ENCODE assay signal across 10 cellular contexts in genomic region chr18:63158676-63159291, GRCh38.
DNase-seq lines count a peak whose midpoint lies in the region; ATAC-seq, FAIRE-seq and TF ChIP-seq lines count a peak whose summit lies in the region.
"Had no signal": no experiment of that assay in that cellular context is flagged by ENCODE, and none has a peak within 500 bp of the region (broad histone marks: within the 10 kb centered on the region; RNA-seq: fewer than 3 reads in every experiment).

No MANE protein-coding gene starts in this region.

- no peak overlapping the region for H3K4me2 ChIP-seq in mesendoderm (ENCODE audit: low read length)

- no peaks in the 10 kb centered on the region for H3K9me3 Mint-ChIP-seq in mesothelial cell of epicardium

- H3K4me3 ChIP-seq in mesendoderm (ENCODE audit: low read length): no peak overlapping the region
- no peak overlapping the region for H3K4me3 ChIP-seq in ovary
- H3K4me3 ChIP-seq: pancreas, SJSA1 had no signal

- peak; percentile 9 for ATAC-seq in GM21786 (IDR thresholded peaks at IDR 0.05; ENCODE audit: unreplicated experiment)
- ATAC-seq in activated CD4-positive, CD25-positive, alpha-beta regulatory T cell treated with anti-CD3 and anti-CD28 coated beads, Interleukin-2, amount 50 U/mL, for 24 hours: peak; percentile 16 to 19
- ATAC-seq in GM21737 (IDR thresholded peaks at IDR 0.05; ENCODE audit: unreplicated experiment): no peak
- ATAC-seq: pancreas had no signal

- no peaks in the 10 kb centered on the region for H3K27me3 ChIP-seq in mesendoderm (ENCODE audit: insufficient read depth, low read length, poor library complexity)
- no peaks in the 10 kb centered on the region for H3K27me3 ChIP-seq in ovary
- H3K27me3 ChIP-seq: pancreas, SJSA1 had no signal

- no peaks in the 10 kb centered on the region for H3K79me2 ChIP-seq in mesendoderm (ENCODE audit: control insufficient read depth, insufficient read depth, low read length)

- H2AK5ac ChIP-seq in mesendoderm (ENCODE audit: low read length): no peak overlapping the region

- H3K9me3 ChIP-seq in ovary: no peaks in the 10 kb centered on the region
- H3K9me3 ChIP-seq: pancreas had no signal

- H3K27ac Mint-ChIP-seq in mesothelial cell of epicardium: peak overlapping the region; percentile 78

- H3K27ac ChIP-seq in mesendoderm (ENCODE audit: low read depth, low read length): no peak overlapping the region
- peak overlapping the region in 1 of 2 donors; percentile 5 for H3K27ac ChIP-seq in ovary
- H3K27ac ChIP-seq: SJSA1 had no signal

- H3K36me3 ChIP-seq in mesendoderm (ENCODE audit: control insufficient read depth, insufficient read depth, low read length) (no peaks in the 10 kb centered on the region), ovary (no peaks in the 10 kb centered on the region)
- H3K36me3 ChIP-seq: pancreas, SJSA1 had no signal

- H4K5ac ChIP-seq in mesendoderm (ENCODE audit: low read length): no peak overlapping the region

- H3K4me1 Mint-ChIP-seq in mesothelial cell of epicardium: peaks cover 53% of the 10 kb centered on the region

- H2BK5ac ChIP-seq in mesendoderm (ENCODE audit: low read length): no peak overlapping the region

- no peak for TF ChIP-seq POLR2A in ovary (IDR thresholded peaks at IDR 0.05)

- no peak for TF ChIP-seq CTCF in D721Med (IDR thresholded peaks at IDR 0.05; ENCODE audit: insufficient read depth, missing control alignments)
- TF ChIP-seq CTCF in mesothelial cell of epicardium (IDR thresholded peaks at IDR 0.05; ENCODE audit: unreplicated experiment): no peak
- no peak for TF ChIP-seq CTCF in ovary (IDR thresholded peaks at IDR 0.05)

- H3K27me3 Mint-ChIP-seq in mesothelial cell of epicardium (ENCODE audit: low read depth): peaks cover 16% of the 10 kb centered on the region

- no peak for TF ChIP-seq EP300 in ovary (IDR thresholded peaks at IDR 0.05)

- H3K23ac ChIP-seq in mesendoderm (ENCODE audit: low read length): no peak overlapping the region

- no CpG with 5 or more reads among the region's 6 CpGs for WGBS in mesendoderm (ENCODE audit: extremely low coverage, insufficient coverage, low lambda C conversion rate)
- 68 to 69% (median 69%) methylated on average over 6 of the region's 6 CpGs for WGBS in ovary, 3 donors

- H3K4me3 Mint-ChIP-seq in mesothelial cell of epicardium: no peak overlapping the region

- no peak overlapping the region for H4K8ac ChIP-seq in mesendoderm (ENCODE audit: low read depth, low read length)

- H3K4ac ChIP-seq in mesendoderm (ENCODE audit: low read depth, low read length): no peak overlapping the region

- H3K18ac ChIP-seq in mesendoderm (ENCODE audit: low read length): no peak overlapping the region

- DNase-seq in D721Med (ENCODE audit: insufficient read length, low spot score) (no peak), mesothelial cell of epicardium (ENCODE audit: low spot score in 2 of 2, unreplicated experiment in 2 of 2) (no peak), GOT3 (lab: John Stamatoyannopoulos, UW) (no peak), mesendoderm (no peak), ovary (no peak)
- DNase-seq: pancreas had no signal

- no peak overlapping the region for H2BK120ac ChIP-seq in mesendoderm (ENCODE audit: low read depth, low read length)

- no peaks in the 10 kb centered on the region for H3K4me1 ChIP-seq in mesendoderm (ENCODE audit: control insufficient read depth, low read depth, low read length)
- peaks cover 37% of the 10 kb centered on the region for H3K4me1 ChIP-seq in ovary (ENCODE audit: insufficient read depth)

- peak; percentile 90 for FAIRE-seq in D721Med (lab: Jason Lieb, UNC)
- FAIRE-seq: pancreas had no signal

- no peaks in the 10 kb centered on the region for H3K79me1 ChIP-seq in mesendoderm (ENCODE audit: low read length)

- no peak overlapping the region for H3K56ac ChIP-seq in mesendoderm (ENCODE audit: low read length)

- no peak overlapping the region for H3K9ac ChIP-seq in mesendoderm (ENCODE audit: low read length)

- H3K36me3 Mint-ChIP-seq in mesothelial cell of epicardium: no peaks in the 10 kb centered on the region

- H2BK15ac ChIP-seq in mesendoderm (replicated peaks; ENCODE audit: low read depth): no peak overlapping the region

- intact Hi-C loops in ovary (cut with DNase I): loop anchor here in 2 of 4 donors (10.0 kb wide), 2 partner anchors 136 to 156 kb away; partner anchors contain the start of gene BCL2 (in 1 of the 2)
